Comparison of ENCODE assay signal across 2 cellular contexts in genomic region chr1:58779837-58780585, GRCh38.
TF ChIP-seq lines count a peak whose summit lies in the region.

No MANE protein-coding gene starts in this region.

TF ChIP-seq in A549, 52 proteins besides CTCF, POLR2A, EP300 and RAD21 (continued from another document):
- TF ChIP-seq ELK1 (IDR thresholded peaks at IDR 0.05; ENCODE audit: low read depth, low read length), result no peak
- no peak for TF ChIP-seq REST (IDR thresholded peaks at IDR 0.05)
- TF ChIP-seq HOXA7 (CRISPR knock-in tag; IDR thresholded peaks at IDR 0.05), result peak; percentile 99
- no peak for TF ChIP-seq FOXS1 (CRISPR knock-in tag; IDR thresholded peaks at IDR 0.05)
- peak; percentile 98 for TF ChIP-seq TFCP2L1 (CRISPR knock-in tag; IDR thresholded peaks at IDR 0.05)
- no peak for TF ChIP-seq E2F6 (IDR thresholded peaks at IDR 0.05; ENCODE audit: borderline replicate concordance, low read depth)
- no peak for TF ChIP-seq HDAC2 (IDR thresholded peaks at IDR 0.05)
- peak; percentile 98 for TF ChIP-seq RARB (CRISPR knock-in tag; IDR thresholded peaks at IDR 0.05)
- TF ChIP-seq KDM1A (IDR thresholded peaks at IDR 0.05; ENCODE audit: low read depth), result no peak
- no peak for TF ChIP-seq ESRRA (IDR thresholded peaks at IDR 0.05; ENCODE audit: borderline replicate concordance, low read length)
- no peak for TF ChIP-seq BHLHE40 (IDR thresholded peaks at IDR 0.05; ENCODE audit: low read depth, low read length)
- no peak for TF ChIP-seq RNF2 (IDR thresholded peaks at IDR 0.05; ENCODE audit: borderline replicate concordance, low read depth)

TF ChIP-seq in HEK293, 187 proteins besides CTCF, POLR2A, EP300 and RAD21 (continued from another document and continues in another):
- TF ChIP-seq KLF10 (tag by site-specific recombination; IDR thresholded peaks at IDR 0.05), result peak; percentile 70
- no peak for TF ChIP-seq ZNF510 (tag by site-specific recombination; IDR thresholded peaks at IDR 0.05; ENCODE audit: insufficient replicate concordance)
- peak; percentile 84 for TF ChIP-seq ZBTB44 (tag by site-specific recombination; IDR thresholded peaks at IDR 0.05)
- no peak for TF ChIP-seq REST (tag by site-specific recombination; IDR thresholded peaks at IDR 0.05)
- no peak for TF ChIP-seq ZNF621 (tag by site-specific recombination; IDR thresholded peaks at IDR 0.05)
- no peak for TF ChIP-seq ZNF114 (tag by site-specific recombination; IDR thresholded peaks at IDR 0.05)
- peak; percentile 19 for TF ChIP-seq ZNF513 (tag by site-specific recombination; IDR thresholded peaks at IDR 0.05)
- TF ChIP-seq ZNF350 (tag by site-specific recombination; IDR thresholded peaks at IDR 0.05), result no peak
- TF ChIP-seq ZNF266 (tag by site-specific recombination; IDR thresholded peaks at IDR 0.05; ENCODE audit: low read depth), result no peak
- TF ChIP-seq TRIM28 (IDR thresholded peaks at IDR 0.05; ENCODE audit: borderline replicate concordance, low read length), result peak; percentile 98
- TF ChIP-seq ZNF571 (tag by site-specific recombination; IDR thresholded peaks at IDR 0.05), result no peak
- no peak for TF ChIP-seq ZNF280C (tag by site-specific recombination; IDR thresholded peaks at IDR 0.05)
- TF ChIP-seq RBAK (tag by site-specific recombination; IDR thresholded peaks at IDR 0.05), result no peak
- no peak for TF ChIP-seq ZNF555 (tag by site-specific recombination; conservative IDR thresholded peaks at IDR 0.05)
- TF ChIP-seq KLF9 (tag by site-specific recombination; IDR thresholded peaks at IDR 0.05; ENCODE audit: low read depth), result 0 out of 2 replicates have a peak, but pooled peaks have one; percentile 8
- no peak for TF ChIP-seq ZNF280D (tag by site-specific recombination; IDR thresholded peaks at IDR 0.05)
- peak; percentile 94 for TF ChIP-seq ZNF2 (tag by site-specific recombination; IDR thresholded peaks at IDR 0.05)
- TF ChIP-seq ZBTB17 (tag by site-specific recombination; IDR thresholded peaks at IDR 0.05), result peak; percentile 93
- TF ChIP-seq ZNF335 (tag by site-specific recombination; conservative IDR thresholded peaks at IDR 0.05), result peak; percentile 58
- TF ChIP-seq ZNF514 (tag by site-specific recombination; IDR thresholded peaks at IDR 0.05), result no peak
- TF ChIP-seq ZBTB6 (tag by site-specific recombination; IDR thresholded peaks at IDR 0.05), result no peak; the same call in 1 of the 2 replicates
- no peak for TF ChIP-seq ZNF518A (tag by site-specific recombination; conservative IDR thresholded peaks at IDR 0.05; ENCODE audit: low read depth)
- no peak for TF ChIP-seq ZNF585B (tag by site-specific recombination; IDR thresholded peaks at IDR 0.05)
- peak; percentile 92 for TF ChIP-seq ZEB2 (tag by site-specific recombination; IDR thresholded peaks at IDR 0.05)
- TF ChIP-seq ZFP37 (tag by site-specific recombination; IDR thresholded peaks at IDR 0.05), result no peak; the same call in 1 of the 2 replicates
- no peak for TF ChIP-seq ZNF791 (tag by site-specific recombination; IDR thresholded peaks at IDR 0.05)
- peak; percentile 93 for TF ChIP-seq BCL11A (tag by site-specific recombination; IDR thresholded peaks at IDR 0.05; ENCODE audit: low read depth)
- peak; percentile 95 for TF ChIP-seq GLI2 (tag by site-specific recombination; IDR thresholded peaks at IDR 0.05; ENCODE audit: borderline replicate concordance, low read depth)
- no peak for TF ChIP-seq ZNF423 (tag by site-specific recombination; IDR thresholded peaks at IDR 0.05)
- TF ChIP-seq ZNF146 (tag by site-specific recombination; IDR thresholded peaks at IDR 0.05), result peak; percentile 46; the same call in 1 of the 2 replicates
- no peak; the same call in 1 of the 2 replicates for TF ChIP-seq ZNF426 (tag by site-specific recombination; IDR thresholded peaks at IDR 0.05)
- no peak for TF ChIP-seq KLF16 (tag by site-specific recombination; IDR thresholded peaks at IDR 0.05)
- no peak for TF ChIP-seq ZFHX2 (tag by site-specific recombination; conservative IDR thresholded peaks at IDR 0.05)
- TF ChIP-seq ZNF354C (tag by site-specific recombination; IDR thresholded peaks at IDR 0.05; ENCODE audit: borderline replicate concordance, low read depth), result no peak
- TF ChIP-seq ZNF660 (tag by site-specific recombination; IDR thresholded peaks at IDR 0.05), result no peak
